Comparison of ENCODE assay signal across 21 cellular contexts in genomic region chr11:19226378-19227195, GRCh38. TPM values are rescaled to one million over a fixed set of nuclear protein-coding genes. Genes with fewer than 3 reads are reported as not detected.
"Had no signal": no experiment of that assay in that cellular context is flagged by ENCODE, and none has a peak within 500 bp of the region (broad histone marks: within the 10 kb centered on the region; RNA-seq: fewer than 3 reads in every experiment).

No MANE protein-coding gene starts in this region.

- DNase-seq: IMR-90, MV-4-11, NCI-H1048, NCI-H1105, NCI-H1436 treated with DMSO at 0.1 percent for 48 hours, NCI-H1694, NCI-H2029 treated with DMSO at 0.1 percent for 48 hours, NCI-H2107, NCI-H2227 treated with DMSO at 0.1 percent for 48 hours, NCI-H524, NCI-H69, NCI-H774, Right ventricle myocardium superior, RPMI8226, SIG-M5 had no signal

- ATAC-seq: HepG2 had no signal

- H3K27ac ChIP-seq: KMS-11 had no signal

RNA-seq across cellular contexts. Expression of gene CSRP3, which starts 24.8 kb away (rescaled TPM):
- total RNA-seq: HepG2, HT1080, IMR-90, MCF 10A, NCI-H460, SK-MEL-5 had no signal
